In the genomic region with DNA sequence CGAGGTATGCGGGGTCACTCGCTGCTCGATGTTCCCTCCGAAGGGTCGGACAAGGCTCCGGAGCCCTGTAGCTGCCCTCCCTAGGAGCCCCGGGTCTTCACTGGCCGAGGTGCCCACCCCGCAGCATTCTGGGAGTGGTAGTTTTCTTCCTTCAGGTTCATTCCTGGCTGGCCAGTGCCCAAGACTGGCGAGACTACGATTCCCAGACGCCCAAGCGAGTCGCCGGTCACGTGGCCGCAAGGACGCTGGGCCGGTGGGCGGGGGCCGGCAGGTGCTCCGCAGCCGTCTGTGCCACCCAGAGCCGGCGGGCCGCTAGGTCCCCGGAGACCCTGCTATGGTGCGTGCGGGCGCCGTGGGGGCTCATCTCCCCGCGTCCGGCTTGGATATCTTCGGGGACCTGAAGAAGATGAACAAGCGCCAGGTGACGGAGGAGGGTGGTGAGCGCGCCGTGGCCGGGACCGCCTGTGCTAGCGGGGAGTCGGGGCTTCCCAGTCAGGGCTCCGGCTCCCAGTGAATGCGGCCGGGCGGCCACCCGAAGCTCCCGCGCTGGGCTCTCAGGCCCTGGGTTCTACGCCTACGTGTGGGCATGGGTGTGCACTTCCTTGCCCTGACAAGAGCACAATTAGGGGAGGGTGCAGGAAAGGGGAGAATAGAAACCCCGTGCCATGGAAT, we compare ENCODE assay signal across 1 cellular context.
A peak's percentile ranks its signal among the peaks of the same experiment; 100 is the strongest.
TF ChIP-seq lines count a peak whose summit lies in the region.

A gene (plus strand): TSS at position 270 of the 672 bp plus-strand sequence. CDS start 65 bp downstream, at position 335.

TF ChIP-seq in K562, 482 proteins besides CTCF, POLR2A, EP300 and RAD21 (continued from another document and continues in another):
- TF ChIP-seq, protein P1, sequence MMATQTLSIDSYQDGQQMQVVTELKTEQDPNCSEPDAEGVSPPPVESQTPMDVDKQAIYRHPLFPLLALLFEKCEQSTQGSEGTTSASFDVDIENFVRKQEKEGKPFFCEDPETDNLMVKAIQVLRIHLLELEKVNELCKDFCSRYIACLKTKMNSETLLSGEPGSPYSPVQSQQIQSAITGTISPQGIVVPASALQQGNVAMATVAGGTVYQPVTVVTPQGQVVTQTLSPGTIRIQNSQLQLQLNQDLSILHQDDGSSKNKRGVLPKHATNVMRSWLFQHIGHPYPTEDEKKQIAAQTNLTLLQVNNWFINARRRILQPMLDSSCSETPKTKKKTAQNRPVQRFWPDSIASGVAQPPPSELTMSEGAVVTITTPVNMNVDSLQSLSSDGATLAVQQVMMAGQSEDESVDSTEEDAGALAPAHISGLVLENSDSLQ (IDR thresholded peaks at IDR 0.05), result no peak; the same call in 1 of the 2 replicates
- TF ChIP-seq PTTG1 (tag; IDR thresholded peaks at IDR 0.05; ENCODE audit: low read depth) (no peak), SMARCC2 (IDR thresholded peaks at IDR 0.05; ENCODE audit: low read depth) (no peak), MAFF (IDR thresholded peaks at IDR 0.05; ENCODE audit: low read length) (no peak), ATF1 (CRISPR knock-in tag; IDR thresholded peaks at IDR 0.05) (no peak), ATF1 (tag; IDR thresholded peaks at IDR 0.05) (peak; percentile 74), ZNF184 (CRISPR knock-in tag; IDR thresholded peaks at IDR 0.05) (no peak), TARDBP (IDR thresholded peaks at IDR 0.05) (no peak), XRCC5 (IDR thresholded peaks at IDR 0.05; ENCODE audit: low read depth, low read length) (no peak)
- TF ChIP-seq, protein P2, sequence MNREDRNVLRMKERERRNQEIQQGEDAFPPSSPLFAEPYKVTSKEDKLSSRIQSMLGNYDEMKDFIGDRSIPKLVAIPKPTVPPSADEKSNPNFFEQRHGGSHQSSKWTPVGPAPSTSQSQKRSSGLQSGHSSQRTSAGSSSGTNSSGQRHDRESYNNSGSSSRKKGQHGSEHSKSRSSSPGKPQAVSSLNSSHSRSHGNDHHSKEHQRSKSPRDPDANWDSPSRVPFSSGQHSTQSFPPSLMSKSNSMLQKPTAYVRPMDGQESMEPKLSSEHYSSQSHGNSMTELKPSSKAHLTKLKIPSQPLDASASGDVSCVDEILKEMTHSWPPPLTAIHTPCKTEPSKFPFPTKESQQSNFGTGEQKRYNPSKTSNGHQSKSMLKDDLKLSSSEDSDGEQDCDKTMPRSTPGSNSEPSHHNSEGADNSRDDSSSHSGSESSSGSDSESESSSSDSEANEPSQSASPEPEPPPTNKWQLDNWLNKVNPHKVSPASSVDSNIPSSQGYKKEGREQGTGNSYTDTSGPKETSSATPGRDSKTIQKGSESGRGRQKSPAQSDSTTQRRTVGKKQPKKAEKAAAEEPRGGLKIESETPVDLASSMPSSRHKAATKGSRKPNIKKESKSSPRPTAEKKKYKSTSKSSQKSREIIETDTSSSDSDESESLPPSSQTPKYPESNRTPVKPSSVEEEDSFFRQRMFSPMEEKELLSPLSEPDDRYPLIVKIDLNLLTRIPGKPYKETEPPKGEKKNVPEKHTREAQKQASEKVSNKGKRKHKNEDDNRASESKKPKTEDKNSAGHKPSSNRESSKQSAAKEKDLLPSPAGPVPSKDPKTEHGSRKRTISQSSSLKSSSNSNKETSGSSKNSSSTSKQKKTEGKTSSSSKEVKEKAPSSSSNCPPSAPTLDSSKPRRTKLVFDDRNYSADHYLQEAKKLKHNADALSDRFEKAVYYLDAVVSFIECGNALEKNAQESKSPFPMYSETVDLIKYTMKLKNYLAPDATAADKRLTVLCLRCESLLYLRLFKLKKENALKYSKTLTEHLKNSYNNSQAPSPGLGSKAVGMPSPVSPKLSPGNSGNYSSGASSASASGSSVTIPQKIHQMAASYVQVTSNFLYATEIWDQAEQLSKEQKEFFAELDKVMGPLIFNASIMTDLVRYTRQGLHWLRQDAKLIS (CRISPR knock-in tag; IDR thresholded peaks at IDR 0.05), result no peak
- TF ChIP-seq, protein P3, sequence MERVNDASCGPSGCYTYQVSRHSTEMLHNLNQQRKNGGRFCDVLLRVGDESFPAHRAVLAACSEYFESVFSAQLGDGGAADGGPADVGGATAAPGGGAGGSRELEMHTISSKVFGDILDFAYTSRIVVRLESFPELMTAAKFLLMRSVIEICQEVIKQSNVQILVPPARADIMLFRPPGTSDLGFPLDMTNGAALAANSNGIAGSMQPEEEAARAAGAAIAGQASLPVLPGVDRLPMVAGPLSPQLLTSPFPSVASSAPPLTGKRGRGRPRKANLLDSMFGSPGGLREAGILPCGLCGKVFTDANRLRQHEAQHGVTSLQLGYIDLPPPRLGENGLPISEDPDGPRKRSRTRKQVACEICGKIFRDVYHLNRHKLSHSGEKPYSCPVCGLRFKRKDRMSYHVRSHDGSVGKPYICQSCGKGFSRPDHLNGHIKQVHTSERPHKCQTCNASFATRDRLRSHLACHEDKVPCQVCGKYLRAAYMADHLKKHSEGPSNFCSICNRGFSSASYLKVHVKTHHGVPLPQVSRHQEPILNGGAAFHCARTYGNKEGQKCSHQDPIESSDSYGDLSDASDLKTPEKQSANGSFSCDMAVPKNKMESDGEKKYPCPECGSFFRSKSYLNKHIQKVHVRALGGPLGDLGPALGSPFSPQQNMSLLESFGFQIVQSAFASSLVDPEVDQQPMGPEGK (CRISPR knock-in tag; IDR thresholded peaks at IDR 0.05; ENCODE audit: borderline replicate concordance), result no peak
- TF ChIP-seq, protein P4, sequence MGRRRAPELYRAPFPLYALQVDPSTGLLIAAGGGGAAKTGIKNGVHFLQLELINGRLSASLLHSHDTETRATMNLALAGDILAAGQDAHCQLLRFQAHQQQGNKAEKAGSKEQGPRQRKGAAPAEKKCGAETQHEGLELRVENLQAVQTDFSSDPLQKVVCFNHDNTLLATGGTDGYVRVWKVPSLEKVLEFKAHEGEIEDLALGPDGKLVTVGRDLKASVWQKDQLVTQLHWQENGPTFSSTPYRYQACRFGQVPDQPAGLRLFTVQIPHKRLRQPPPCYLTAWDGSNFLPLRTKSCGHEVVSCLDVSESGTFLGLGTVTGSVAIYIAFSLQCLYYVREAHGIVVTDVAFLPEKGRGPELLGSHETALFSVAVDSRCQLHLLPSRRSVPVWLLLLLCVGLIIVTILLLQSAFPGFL (CRISPR knock-in tag; IDR thresholded peaks at IDR 0.05), result no peak
- TF ChIP-seq, protein P5, sequence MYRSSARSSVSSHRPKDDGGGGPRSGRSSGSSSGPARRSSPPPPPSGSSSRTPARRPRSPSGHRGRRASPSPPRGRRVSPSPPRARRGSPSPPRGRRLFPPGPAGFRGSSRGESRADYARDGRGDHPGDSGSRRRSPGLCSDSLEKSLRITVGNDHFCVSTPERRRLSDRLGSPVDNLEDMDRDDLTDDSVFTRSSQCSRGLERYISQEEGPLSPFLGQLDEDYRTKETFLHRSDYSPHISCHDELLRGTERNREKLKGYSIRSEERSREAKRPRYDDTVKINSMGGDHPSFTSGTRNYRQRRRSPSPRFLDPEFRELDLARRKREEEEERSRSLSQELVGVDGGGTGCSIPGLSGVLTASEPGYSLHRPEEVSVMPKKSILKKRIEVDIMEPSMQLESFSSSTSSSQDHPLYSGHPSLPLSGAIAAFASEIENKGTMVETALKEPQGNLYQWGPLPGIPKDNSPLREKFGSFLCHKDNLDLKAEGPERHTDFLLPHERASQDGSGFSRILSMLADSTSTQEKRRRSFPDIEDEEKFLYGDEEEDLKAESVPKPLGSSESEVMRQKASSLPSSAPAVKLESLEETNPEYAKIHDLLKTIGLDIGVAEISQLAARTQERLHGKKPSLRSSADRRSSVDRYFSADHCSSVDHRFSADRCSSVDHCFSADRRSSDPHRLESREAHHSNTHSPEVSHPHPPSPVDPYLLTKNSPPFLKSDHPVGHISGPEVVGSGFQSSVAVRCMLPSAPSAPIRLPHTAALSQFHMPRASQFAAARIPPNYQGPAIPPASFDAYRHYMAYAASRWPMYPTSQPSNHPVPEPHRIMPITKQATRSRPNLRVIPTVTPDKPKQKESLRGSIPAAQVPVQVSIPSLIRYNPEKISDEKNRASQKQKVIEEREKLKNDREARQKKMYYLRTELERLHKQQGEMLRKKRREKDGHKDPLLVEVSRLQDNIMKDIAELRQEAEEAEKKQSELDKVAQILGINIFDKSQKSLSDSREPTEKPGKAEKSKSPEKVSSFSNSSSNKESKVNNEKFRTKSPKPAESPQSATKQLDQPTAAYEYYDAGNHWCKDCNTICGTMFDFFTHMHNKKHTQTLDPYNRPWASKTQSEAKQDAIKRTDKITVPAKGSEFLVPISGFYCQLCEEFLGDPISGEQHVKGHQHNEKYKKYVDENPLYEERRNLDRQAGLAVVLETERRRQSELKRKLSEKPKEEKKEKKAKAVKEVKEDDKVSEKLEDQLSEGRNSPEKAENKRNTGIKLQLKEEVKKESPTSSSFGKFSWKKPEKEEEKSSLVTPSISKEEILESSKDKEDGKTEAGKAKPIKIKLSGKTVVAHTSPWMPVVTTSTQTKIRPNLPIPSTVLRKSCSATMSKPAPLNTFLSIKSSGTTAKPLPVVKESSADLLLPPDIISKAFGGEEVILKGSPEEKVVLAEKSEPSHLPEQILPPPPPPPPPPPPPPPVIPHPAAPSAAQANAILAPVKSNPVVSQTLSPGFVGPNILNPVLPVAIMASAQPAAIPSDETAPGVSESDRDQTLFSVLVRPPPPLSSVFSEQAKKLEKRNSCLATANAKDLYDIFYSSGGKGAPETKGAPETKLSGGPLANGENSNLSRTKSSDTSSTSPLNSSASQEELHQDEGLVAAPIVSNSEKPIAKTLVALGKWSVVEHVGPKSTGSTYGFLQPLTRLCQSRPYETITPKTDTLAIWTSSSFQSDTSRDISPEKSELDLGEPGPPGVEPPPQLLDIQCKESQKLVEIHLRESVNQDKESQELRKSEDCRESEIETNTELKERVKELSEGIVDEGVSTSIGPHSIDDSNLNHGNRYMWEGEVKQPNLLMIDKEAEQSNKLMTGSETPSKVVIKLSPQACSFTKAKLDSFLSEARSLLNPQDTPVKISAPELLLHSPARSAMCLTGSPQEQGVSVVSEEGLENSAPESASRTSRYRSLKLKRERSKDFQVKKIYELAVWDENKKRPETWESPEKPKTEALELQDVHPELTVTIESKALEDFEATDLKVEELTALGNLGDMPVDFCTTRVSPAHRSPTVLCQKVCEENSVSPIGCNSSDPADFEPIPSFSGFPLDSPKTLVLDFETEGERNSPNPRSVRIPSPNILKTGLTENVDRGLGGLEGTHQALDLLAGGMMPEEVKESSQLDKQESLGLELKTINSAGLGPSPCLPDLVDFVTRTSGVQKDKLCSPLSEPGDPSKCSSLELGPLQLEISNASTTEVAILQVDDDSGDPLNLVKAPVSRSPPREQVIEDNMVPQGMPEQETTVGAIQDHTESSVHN (IDR thresholded peaks at IDR 0.05; ENCODE audit: borderline replicate concordance in 1 of 2, low read depth in 1 of 2), result no peak
- TF ChIP-seq, protein P6, sequence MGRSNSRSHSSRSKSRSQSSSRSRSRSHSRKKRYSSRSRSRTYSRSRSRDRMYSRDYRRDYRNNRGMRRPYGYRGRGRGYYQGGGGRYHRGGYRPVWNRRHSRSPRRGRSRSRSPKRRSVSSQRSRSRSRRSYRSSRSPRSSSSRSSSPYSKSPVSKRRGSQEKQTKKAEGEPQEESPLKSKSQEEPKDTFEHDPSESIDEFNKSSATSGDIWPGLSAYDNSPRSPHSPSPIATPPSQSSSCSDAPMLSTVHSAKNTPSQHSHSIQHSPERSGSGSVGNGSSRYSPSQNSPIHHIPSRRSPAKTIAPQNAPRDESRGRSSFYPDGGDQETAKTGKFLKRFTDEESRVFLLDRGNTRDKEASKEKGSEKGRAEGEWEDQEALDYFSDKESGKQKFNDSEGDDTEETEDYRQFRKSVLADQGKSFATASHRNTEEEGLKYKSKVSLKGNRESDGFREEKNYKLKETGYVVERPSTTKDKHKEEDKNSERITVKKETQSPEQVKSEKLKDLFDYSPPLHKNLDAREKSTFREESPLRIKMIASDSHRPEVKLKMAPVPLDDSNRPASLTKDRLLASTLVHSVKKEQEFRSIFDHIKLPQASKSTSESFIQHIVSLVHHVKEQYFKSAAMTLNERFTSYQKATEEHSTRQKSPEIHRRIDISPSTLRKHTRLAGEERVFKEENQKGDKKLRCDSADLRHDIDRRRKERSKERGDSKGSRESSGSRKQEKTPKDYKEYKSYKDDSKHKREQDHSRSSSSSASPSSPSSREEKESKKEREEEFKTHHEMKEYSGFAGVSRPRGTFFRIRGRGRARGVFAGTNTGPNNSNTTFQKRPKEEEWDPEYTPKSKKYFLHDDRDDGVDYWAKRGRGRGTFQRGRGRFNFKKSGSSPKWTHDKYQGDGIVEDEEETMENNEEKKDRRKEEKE (IDR thresholded peaks at IDR 0.05; ENCODE audit: borderline replicate concordance in 1 of 2, control insufficient read depth in 1 of 2, low read depth in 2 of 2, low read length in 1 of 2), result no peak
- TF ChIP-seq, protein P7, sequence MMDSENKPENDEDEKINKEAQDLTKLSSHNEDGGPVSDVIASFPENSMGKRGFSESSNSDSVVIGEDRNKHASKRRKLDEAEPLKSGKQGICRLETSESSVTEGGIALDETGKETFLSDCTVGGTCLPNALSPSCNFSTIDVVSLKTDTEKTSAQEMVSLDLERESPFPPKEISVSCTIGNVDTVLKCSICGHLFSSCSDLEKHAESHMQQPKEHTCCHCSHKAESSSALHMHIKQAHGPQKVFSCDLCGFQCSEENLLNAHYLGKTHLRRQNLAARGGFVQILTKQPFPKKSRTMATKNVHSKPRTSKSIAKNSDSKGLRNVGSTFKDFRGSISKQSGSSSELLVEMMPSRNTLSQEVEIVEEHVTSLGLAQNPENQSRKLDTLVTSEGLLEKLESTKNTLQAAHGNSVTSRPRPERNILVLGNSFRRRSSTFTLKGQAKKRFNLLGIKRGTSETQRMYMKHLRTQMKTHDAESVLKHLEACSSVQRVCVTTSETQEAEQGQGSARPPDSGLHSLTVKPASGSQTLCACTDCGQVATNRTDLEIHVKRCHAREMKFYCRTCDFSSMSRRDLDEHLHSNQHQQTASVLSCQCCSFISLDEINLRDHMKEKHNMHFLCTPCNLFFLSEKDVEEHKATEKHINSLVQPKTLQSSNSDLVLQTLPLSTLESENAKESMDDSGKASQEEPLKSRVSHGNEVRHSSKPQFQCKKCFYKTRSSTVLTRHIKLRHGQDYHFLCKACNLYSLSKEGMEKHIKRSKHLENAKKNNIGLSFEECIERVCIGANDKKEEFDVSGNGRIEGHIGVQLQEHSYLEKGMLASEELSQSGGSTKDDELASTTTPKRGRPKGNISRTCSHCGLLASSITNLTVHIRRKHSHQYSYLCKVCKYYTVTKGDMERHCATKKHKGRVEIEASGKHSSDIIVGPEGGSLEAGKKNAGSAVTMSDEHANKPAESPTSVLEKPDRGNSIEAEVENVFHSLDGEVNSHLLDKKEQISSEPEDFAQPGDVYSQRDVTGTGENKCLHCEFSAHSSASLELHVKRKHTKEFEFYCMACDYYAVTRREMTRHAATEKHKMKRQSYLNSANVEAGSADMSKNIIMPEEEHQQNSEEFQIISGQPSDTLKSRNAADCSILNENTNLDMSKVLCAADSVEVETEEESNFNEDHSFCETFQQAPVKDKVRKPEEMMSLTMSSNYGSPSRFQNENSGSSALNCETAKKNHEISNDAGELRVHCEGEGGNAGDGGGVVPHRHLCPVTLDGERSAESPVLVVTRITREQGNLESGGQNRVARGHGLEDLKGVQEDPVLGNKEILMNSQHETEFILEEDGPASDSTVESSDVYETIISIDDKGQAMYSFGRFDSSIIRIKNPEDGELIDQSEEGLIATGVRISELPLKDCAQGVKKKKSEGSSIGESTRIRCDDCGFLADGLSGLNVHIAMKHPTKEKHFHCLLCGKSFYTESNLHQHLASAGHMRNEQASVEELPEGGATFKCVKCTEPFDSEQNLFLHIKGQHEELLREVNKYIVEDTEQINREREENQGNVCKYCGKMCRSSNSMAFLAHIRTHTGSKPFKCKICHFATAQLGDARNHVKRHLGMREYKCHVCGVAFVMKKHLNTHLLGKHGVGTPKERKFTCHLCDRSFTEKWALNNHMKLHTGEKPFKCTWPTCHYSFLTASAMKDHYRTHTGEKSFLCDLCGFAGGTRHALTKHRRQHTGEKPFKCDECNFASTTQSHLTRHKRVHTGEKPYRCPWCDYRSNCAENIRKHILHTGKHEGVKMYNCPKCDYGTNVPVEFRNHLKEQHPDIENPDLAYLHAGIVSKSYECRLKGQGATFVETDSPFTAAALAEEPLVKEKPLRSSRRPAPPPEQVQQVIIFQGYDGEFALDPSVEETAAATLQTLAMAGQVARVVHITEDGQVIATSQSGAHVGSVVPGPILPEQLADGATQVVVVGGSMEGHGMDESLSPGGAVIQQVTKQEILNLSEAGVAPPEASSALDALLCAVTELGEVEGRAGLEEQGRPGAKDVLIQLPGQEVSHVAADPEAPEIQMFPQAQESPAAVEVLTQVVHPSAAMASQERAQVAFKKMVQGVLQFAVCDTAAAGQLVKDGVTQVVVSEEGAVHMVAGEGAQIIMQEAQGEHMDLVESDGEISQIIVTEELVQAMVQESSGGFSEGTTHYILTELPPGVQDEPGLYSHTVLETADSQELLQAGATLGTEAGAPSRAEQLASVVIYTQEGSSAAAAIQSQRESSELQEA (IDR thresholded peaks at IDR 0.05; ENCODE audit: low read depth), result no peak
